24 cellular contexts compared by ENCODE assay signal in genomic region chr9:27260789-27261516, GRCh38. TPM values are rescaled to one million over a fixed set of nuclear protein-coding genes. Genes with fewer than 3 reads are reported as not detected.
DNase-seq lines count a peak whose midpoint lies in the region; ATAC-seq, FAIRE-seq and TF ChIP-seq lines count a peak whose summit lies in the region.
"Had no signal": no experiment of that assay in that cellular context is flagged by ENCODE, and none has a peak within 500 bp of the region (broad histone marks: within the 10 kb centered on the region; RNA-seq: fewer than 3 reads in every experiment).

No MANE protein-coding gene starts in this region.

- H3K4me1 Mint-ChIP-seq in WTC11: no peaks in the 10 kb centered on the region
- H3K4me1 Mint-ChIP-seq: CD4-positive, alpha-beta memory T cell; GM23338 had no signal

- H2BK5ac ChIP-seq in IMR-90 (ENCODE audit: low read depth, low read length, poor library complexity, severe bottlenecking) (no peak overlapping the region), mesenchymal stem cell (ENCODE audit: low read depth, low read length, poor library complexity, severe bottlenecking) (no peak overlapping the region)

- WGBS in IMR-90 (ENCODE audit: extremely low coverage in 2 of 2, insufficient read length in 1 of 2), 2 experiments: 59% methylated on average over 7 of the region's 8 CpGs; no CpG with 5 or more reads in 1 of the 2 experiments
- WGBS in mesenchymal stem cell: 85% methylated on average over 8 of the region's 8 CpGs

- H3K27ac ChIP-seq in IMR-90 (ENCODE audit: insufficient read depth, low read length): no peak overlapping the region
- no peak overlapping the region for H3K27ac ChIP-seq in mesenchymal stem cell (ENCODE audit: low read length, poor library complexity, severe bottlenecking)
- H3K27ac ChIP-seq: A549 had no signal

- no peak overlapping the region for H3K23ac ChIP-seq in IMR-90 (ENCODE audit: low read depth, low read length)
- no peak overlapping the region for H3K23ac ChIP-seq in mesenchymal stem cell (ENCODE audit: low read length in 2 of 2)

- no peak for TF ChIP-seq POLR2A in IMR-90 (IDR thresholded peaks at IDR 0.05; ENCODE audit: low read depth, low read length)

- H3K27me3 ChIP-seq in IMR-90 (ENCODE audit: control insufficient read depth, insufficient read depth, low read length): peaks cover 11% of the 10 kb centered on the region
- H3K27me3 ChIP-seq in mesenchymal stem cell (ENCODE audit: control insufficient read depth in 1 of 2, insufficient read depth in 1 of 2, low read length in 2 of 2): peaks cover 0 to 26% of the 10 kb centered on the region in 2 experiments
- H3K27me3 ChIP-seq in H7 (ENCODE audit: control insufficient read depth, insufficient read depth, low read length): no peaks in the 10 kb centered on the region

- H4K20me1 ChIP-seq in IMR-90 (ENCODE audit: insufficient read depth, low read length): no peaks in the 10 kb centered on the region

- no peak overlapping the region for H2AFZ ChIP-seq in IMR-90 (replicated peaks; ENCODE audit: low read length, poor library complexity)
- no peak overlapping the region for H2AFZ ChIP-seq in mesenchymal stem cell (ENCODE audit: low read depth, low read length)
- H2AFZ ChIP-seq: GM23338 had no signal

- H2AK5ac ChIP-seq in IMR-90 (ENCODE audit: low read depth, low read length) (no peak overlapping the region), mesenchymal stem cell (ENCODE audit: low read length, severe bottlenecking) (no peak overlapping the region)

- no peaks in the 10 kb centered on the region for H3K36me3 Mint-ChIP-seq in WTC11
- H3K36me3 Mint-ChIP-seq: CD4-positive, alpha-beta memory T cell had no signal

- H3K9me1 ChIP-seq in IMR-90 (ENCODE audit: insufficient read depth, low read length): no peaks in the 10 kb centered on the region

- H2BK12ac ChIP-seq in mesenchymal stem cell (ENCODE audit: low read length in 2 of 2): peak overlapping the region in 1 of 2 experiments; percentile 6

- H3K9me3 Mint-ChIP-seq in WTC11: no peaks in the 10 kb centered on the region
- H3K9me3 Mint-ChIP-seq: CD4-positive, alpha-beta memory T cell; GM23338 had no signal

- no peak overlapping the region for H3K9ac ChIP-seq in IMR-90 (ENCODE audit: low read depth, low read length)
- no peak overlapping the region for H3K9ac ChIP-seq in mesenchymal stem cell (ENCODE audit: low read length)

- DNase-seq in IMR-90 (no peak), WTC11 (ENCODE audit: low spot score) (no peak), mesenchymal stem cell (no peak), urothelium cell line (ENCODE audit: low spot score) (no peak), H7 (no peak), NCI-H345 treated with DMSO at 0.1 percent for 48 hours (lab: John Stamatoyannopoulos, UW; ENCODE audit: unreplicated experiment) (no peak)
- no peak for DNase-seq in stimulated activated CD4-positive, alpha-beta T cell treated with anti-CD3 and anti-CD28 coated beads, Interleukin-4, amount 100 ng/mL, for 24 hours
- DNase-seq: 8988T; ACHN; AML-193; C1 segment of cervical spinal cord; Calu3; CD4-positive, alpha-beta memory T cell; COR-L47; DMS79 treated with DMSO at 0.1 percent for 48 hours; GF-D8 had no signal

- no peak for TF ChIP-seq RAD21 in IMR-90 (IDR thresholded peaks at IDR 0.05; ENCODE audit: low read length)

- H4K5ac ChIP-seq in IMR-90 (ENCODE audit: low read depth, low read length): no peak overlapping the region

- H3K14ac ChIP-seq in IMR-90 (replicated peaks; ENCODE audit: low read depth, low read length): no peak overlapping the region
- H3K14ac ChIP-seq in mesenchymal stem cell (ENCODE audit: low read length in 2 of 2): no peak overlapping the region

- BruUV-seq in IMR-90 (replicated peaks; lab: Mats Ljungman, UMichigan): no TSS peak

- H4K8ac ChIP-seq in IMR-90 (ENCODE audit: low read depth in 2 of 2, low read length in 2 of 2) (no peak overlapping the region), mesenchymal stem cell (ENCODE audit: low read length) (peak overlapping the region; percentile 24)

- H3K27ac Mint-ChIP-seq in WTC11: no peak overlapping the region
- H3K27ac Mint-ChIP-seq: CD4-positive, alpha-beta memory T cell; GM23338 had no signal

- H3K4ac ChIP-seq in IMR-90 (ENCODE audit: low read depth, low read length) (no peak overlapping the region), mesenchymal stem cell (ENCODE audit: low read depth in 1 of 2, low read length in 2 of 2) (no peak overlapping the region)

- H3K27me3 Mint-ChIP-seq in WTC11 (ENCODE audit: low read depth): no peaks in the 10 kb centered on the region
- H3K27me3 Mint-ChIP-seq: CD4-positive, alpha-beta memory T cell had no signal

- H3K4me3 ChIP-seq in IMR-90 (ENCODE audit: insufficient read depth, low read depth, low read length) (no peak overlapping the region), mesenchymal stem cell (ENCODE audit: insufficient read depth in 1 of 2, low read depth in 1 of 2, low read length in 2 of 2) (no peak overlapping the region), H7 (ENCODE audit: insufficient read depth, low read depth, low read length) (no peak overlapping the region)
- H3K4me3 ChIP-seq: A549, GM23338 had no signal

- no peaks in the 10 kb centered on the region for H3K9me3 ChIP-seq in IMR-90 (ENCODE audit: control insufficient read depth, insufficient read depth, low read length)
- H3K9me3 ChIP-seq in mesenchymal stem cell (ENCODE audit: control insufficient read depth, low read length): no peaks in the 10 kb centered on the region
- H3K9me3 ChIP-seq: A549 had no signal

- dilution Hi-C loops in IMR-90 (cut with HindIII; ENCODE audit: low sequenced_read_pairs, unreplicated experiment): no loop called here

- intact Hi-C loops in IMR-90 (cut with micrococcal nuclease): no loop called here

- no peak overlapping the region for H4K91ac ChIP-seq in IMR-90 (ENCODE audit: insufficient read depth, low read depth, low read length)
- H4K91ac ChIP-seq in mesenchymal stem cell (ENCODE audit: low read length): no peak overlapping the region

- peak; percentile 37 for FAIRE-seq in urothelium cell line (lab: Jason Lieb, UNC)
- FAIRE-seq: A549, GM12891, GM18507, H54 had no signal

- no peak for TF ChIP-seq CTCF in IMR-90 (conservative IDR thresholded peaks at IDR 0.05; ENCODE audit: low read depth, low read length)
- TF ChIP-seq CTCF in WTC11 (IDR thresholded peaks at IDR 0.05): no peak

- no peak overlapping the region for H3K4me3 Mint-ChIP-seq in WTC11
- H3K4me3 Mint-ChIP-seq: CD4-positive, alpha-beta memory T cell; GM23338 had no signal

- H3K4me2 ChIP-seq in IMR-90 (ENCODE audit: low read depth, low read length) (no peak overlapping the region), mesenchymal stem cell (ENCODE audit: low read length, poor library complexity, severe bottlenecking) (no peak overlapping the region)
- H3K4me2 ChIP-seq: A549, GM23338 had no signal

- no peak overlapping the region for H2BK15ac ChIP-seq in IMR-90 (ENCODE audit: low read depth, low read length)
- H2BK15ac ChIP-seq in mesenchymal stem cell (ENCODE audit: low read depth, poor library complexity, severe bottlenecking): no peak overlapping the region

- no peak overlapping the region for H2AK9ac ChIP-seq in IMR-90 (replicated peaks; ENCODE audit: low read depth, low read length, poor library complexity)

- H2BK120ac ChIP-seq in IMR-90 (ENCODE audit: low read depth, low read length) (no peak overlapping the region), mesenchymal stem cell (ENCODE audit: low read depth, low read length) (no peak overlapping the region)

- no peaks in the 10 kb centered on the region for H3K4me1 ChIP-seq in IMR-90 (ENCODE audit: control insufficient read depth, insufficient read depth, low read length)
- H3K4me1 ChIP-seq in mesenchymal stem cell (ENCODE audit: control insufficient read depth, insufficient read depth, low read depth, low read length): no peaks in the 10 kb centered on the region
- H3K4me1 ChIP-seq: A549 had no signal

- POLR2A ChIA-PET in IMR-90 (lab: Charles Lee; ENCODE audit: unreplicated experiment): no interaction called here
- POLR2A ChIA-PET in WTC11 (lab: Charles Lee): no interaction called here

- H3K18ac ChIP-seq in IMR-90 (ENCODE audit: low read depth, low read length) (no peak overlapping the region), mesenchymal stem cell (ENCODE audit: low read depth in 1 of 2, low read length in 2 of 2) (no peak overlapping the region)

- H2BK20ac ChIP-seq in IMR-90 (ENCODE audit: low read depth, low read length): peak overlapping the region; percentile 42; the same call in 1 of the 2 replicates

- H3K36me3 ChIP-seq in IMR-90 (ENCODE audit: control insufficient read depth, insufficient read depth, low read length) (no peaks in the 10 kb centered on the region), mesenchymal stem cell (ENCODE audit: control insufficient read depth in 1 of 2, insufficient read depth in 2 of 2, low read depth in 1 of 2, low read length in 2 of 2) (no peaks in the 10 kb centered on the region), H7 (replicated peaks; ENCODE audit: control insufficient read depth, insufficient read depth, low read length) (no peaks in the 10 kb centered on the region)

- no peak overlapping the region for H3K56ac ChIP-seq in IMR-90 (ENCODE audit: extremely low read depth, insufficient read depth, low read length)

- in situ Hi-C loops in IMR-90 (cut with MboI; ENCODE audit: low sequenced_read_pairs): no loop called here

- H3K79me1 ChIP-seq in IMR-90 (ENCODE audit: low read depth in 1 of 2, low read length in 2 of 2) (no peaks in the 10 kb centered on the region), mesenchymal stem cell (replicated peaks; ENCODE audit: low read length, poor library complexity, severe bottlenecking) (no peaks in the 10 kb centered on the region)

- ATAC-seq in IMR-90 (ENCODE audit: low read depth) (no peak), WTC11 (peak; percentile 44)
- ATAC-seq: A549, GM23338 had no signal

- CTCF ChIA-PET in IMR-90 (lab: Yijun Ruan, JAX) (interaction anchor here (0.6 kb wide), 1 partner anchor 277 kb away, joined by 3 read pairs; no protein-coding TSS in a partner anchor), WTC11 (lab: Charles Lee) (interaction anchor here (0.5 to 1.4 kb wide), 5 partner anchors 12 to 241 kb away, joined by 3 to 5 read pairs (median 3); no protein-coding TSS in a partner anchor)

TF ChIP-seq in IMR-90, 13 proteins besides CTCF, POLR2A, EP300 and RAD21:
- no peak for TF ChIP-seq BHLHE40 (IDR thresholded peaks at IDR 0.05; ENCODE audit: low read depth, low read length)
- no peak for TF ChIP-seq MXI1 (IDR thresholded peaks at IDR 0.05; ENCODE audit: borderline replicate concordance, low read depth, low read length)
TF ChIP-seq in IMR-90: peak in this region for 0.

RNA-seq across cellular contexts. Expression of gene EQTN, which starts 36.0 kb away (rescaled TPM):
- not detected in 2 replicates for total RNA-seq in IMR-90 (2012; rRNA removed)
- polyA plus RNA-seq in IMR-90 (2012; rRNA removed): not detected in 2 replicates
- polyA plus RNA-seq in IMR-90 (2012; cell fraction: cytosol; rRNA removed): not detected in 2 replicates
- not detected in 2 replicates for polyA plus RNA-seq in IMR-90 (2012; cell fraction: nucleus; rRNA removed; ENCODE audit: low replicate concordance)
- 0.66 to 1.4 TPM (median 0.81 TPM) in 3 replicates for total RNA-seq in WTC11 (2021)
- polyA plus RNA-seq in mesenchymal stem cell (2013, experiment 1 of 2): not detected
- polyA plus RNA-seq in mesenchymal stem cell (2013, experiment 2 of 2): not detected
- 0.31 and 2.1 TPM in 2 replicates for total RNA-seq in H7 (2014; rRNA removed; shearing (Covaris generic))
- total RNA-seq: Calu3; CD4-positive, alpha-beta memory T cell; Daoy; G401 had no signal
- polyA plus RNA-seq: A549; BJ; CD4-positive, alpha-beta memory T cell; GM23338 had no signal
